28 cellular contexts compared by ENCODE assay signal in genomic region chr1:209500993-209501392, GRCh38.
"Had no signal": no experiment of that assay in that cellular context is flagged by ENCODE, and none has a peak within 500 bp of the region (broad histone marks: within the 10 kb centered on the region; RNA-seq: fewer than 3 reads in every experiment).

No MANE protein-coding gene starts in this region.

- H3K27ac ChIP-seq: colonic mucosa, coronary artery, dorsolateral prefrontal cortex, epithelial cell of prostate, esophagus muscularis mucosa, esophagus squamous epithelium, foreskin keratinocyte, gastrocnemius medialis, gastroesophageal sphincter, heart left ventricle, heart right ventricle, hepatocyte had no signal

- H3K4me1 ChIP-seq: colonic mucosa, esophagus muscularis mucosa, esophagus squamous epithelium, gastrocnemius medialis, gastroesophageal sphincter, heart left ventricle, heart right ventricle had no signal

- H3K4me3 Mint-ChIP-seq: dendritic cell treated with granulocyte-macrophage colony-stimulating factor and Interleukin-4, amounts not matched to agents 40 ng/mL and 50 ng/mL, for 4 days; effector memory CD8-positive, alpha-beta T cell; endodermal cell had no signal

- H3K27ac Mint-ChIP-seq: dendritic cell treated with granulocyte-macrophage colony-stimulating factor and Interleukin-4, amounts not matched to agents 40 ng/mL and 50 ng/mL, for 4 days; effector memory CD8-positive, alpha-beta T cell; endodermal cell had no signal

- H3K4me3 ChIP-seq: colonic mucosa, coronary artery, dorsolateral prefrontal cortex, esophagus muscularis mucosa, esophagus squamous epithelium, gastrocnemius medialis, gastroesophageal sphincter, heart left ventricle, heart right ventricle, hepatocyte had no signal

- DNase-seq: colonic mucosa; cortex of kidney; dermis blood vessel endothelial cell; dorsolateral prefrontal cortex; effector CD4-positive, alpha-beta T cell; effector CD8-positive, alpha-beta T cell; effector memory CD4-positive, alpha-beta T cell; effector memory CD8-positive, alpha-beta T cell; endodermal cell; erythroblast; esophagus squamous epithelium; foreskin keratinocyte; foreskin melanocyte; gastrocnemius medialis; glutamatergic neuron; head of caudate nucleus; heart left ventricle; heart right ventricle had no signal

- H3K4me2 ChIP-seq: hepatocyte had no signal

- H2AFZ ChIP-seq: hepatocyte had no signal

- H3K36me3 ChIP-seq: colonic mucosa, esophagus muscularis mucosa, esophagus squamous epithelium, gastrocnemius medialis, gastroesophageal sphincter, heart left ventricle, heart right ventricle had no signal

- H3K27me3 Mint-ChIP-seq: dendritic cell treated with granulocyte-macrophage colony-stimulating factor and Interleukin-4, amounts not matched to agents 40 ng/mL and 50 ng/mL, for 4 days had no signal

- ATAC-seq: effector memory CD8-positive, alpha-beta T cell; esophagus mucosa; foreskin keratinocyte; gastrocnemius medialis; gastroesophageal sphincter; heart left ventricle; heart right ventricle had no signal

- H3K27me3 ChIP-seq: colonic mucosa, esophagus muscularis mucosa, esophagus squamous epithelium, foreskin keratinocyte, gastrocnemius medialis, gastroesophageal sphincter, heart left ventricle, hepatocyte had no signal

- H3K79me2 ChIP-seq: hepatocyte had no signal

- H3K9me3 ChIP-seq: colonic mucosa, gastrocnemius medialis had no signal

- FAIRE-seq: endometrium, endothelial cell of umbilical vein, frontal cortex had no signal
